In genomic region chr6:47268572-47269187, GRCh38 we compare ENCODE assay signal across 2 cellular contexts.
TF ChIP-seq lines count a peak whose summit lies in the region.

No MANE protein-coding gene starts in this region.

TF ChIP-seq in IMR-90, 13 proteins besides CTCF, POLR2A, EP300 and RAD21:
- TF ChIP-seq MXI1 (IDR thresholded peaks at IDR 0.05; ENCODE audit: borderline replicate concordance, low read depth, low read length) = no peak
- TF ChIP-seq, protein P1, sequence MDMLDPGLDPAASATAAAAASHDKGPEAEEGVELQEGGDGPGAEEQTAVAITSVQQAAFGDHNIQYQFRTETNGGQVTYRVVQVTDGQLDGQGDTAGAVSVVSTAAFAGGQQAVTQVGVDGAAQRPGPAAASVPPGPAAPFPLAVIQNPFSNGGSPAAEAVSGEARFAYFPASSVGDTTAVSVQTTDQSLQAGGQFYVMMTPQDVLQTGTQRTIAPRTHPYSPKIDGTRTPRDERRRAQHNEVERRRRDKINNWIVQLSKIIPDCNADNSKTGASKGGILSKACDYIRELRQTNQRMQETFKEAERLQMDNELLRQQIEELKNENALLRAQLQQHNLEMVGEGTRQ (IDR thresholded peaks at IDR 0.05; ENCODE audit: low read depth, low read length) = no peak
- TF ChIP-seq RCOR1 (IDR thresholded peaks at IDR 0.05; ENCODE audit: insufficient replicate concordance, low read length) = no peak
- no peak for TF ChIP-seq MAZ (IDR thresholded peaks at IDR 0.05; ENCODE audit: borderline replicate concordance, low read depth, low read length)
- no peak for TF ChIP-seq MAFK (IDR thresholded peaks at IDR 0.05; ENCODE audit: low read depth, low read length)
- TF ChIP-seq BHLHE40 (IDR thresholded peaks at IDR 0.05; ENCODE audit: low read depth, low read length) = no peak
- no peak for TF ChIP-seq FOS (IDR thresholded peaks at IDR 0.05; ENCODE audit: low read depth, low read length)
- no peak for TF ChIP-seq NFE2L2 (IDR thresholded peaks at IDR 0.05; ENCODE audit: low read depth, low read length)
- no peak for TF ChIP-seq RFX5 (IDR thresholded peaks at IDR 0.05; ENCODE audit: low read depth, low read length)
- TF ChIP-seq SMC3 (IDR thresholded peaks at IDR 0.05; ENCODE audit: low read depth, low read length) = no peak
- TF ChIP-seq CEBPB (IDR thresholded peaks at IDR 0.05; ENCODE audit: low read depth, low read length) = no peak
- TF ChIP-seq, protein P2, sequence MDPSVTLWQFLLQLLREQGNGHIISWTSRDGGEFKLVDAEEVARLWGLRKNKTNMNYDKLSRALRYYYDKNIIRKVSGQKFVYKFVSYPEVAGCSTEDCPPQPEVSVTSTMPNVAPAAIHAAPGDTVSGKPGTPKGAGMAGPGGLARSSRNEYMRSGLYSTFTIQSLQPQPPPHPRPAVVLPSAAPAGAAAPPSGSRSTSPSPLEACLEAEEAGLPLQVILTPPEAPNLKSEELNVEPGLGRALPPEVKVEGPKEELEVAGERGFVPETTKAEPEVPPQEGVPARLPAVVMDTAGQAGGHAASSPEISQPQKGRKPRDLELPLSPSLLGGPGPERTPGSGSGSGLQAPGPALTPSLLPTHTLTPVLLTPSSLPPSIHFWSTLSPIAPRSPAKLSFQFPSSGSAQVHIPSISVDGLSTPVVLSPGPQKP (IDR thresholded peaks at IDR 0.05; ENCODE audit: borderline replicate concordance, low read depth, low read length) = no peak
- TF ChIP-seq CHD1 (IDR thresholded peaks at IDR 0.05; ENCODE audit: low read depth, low read length) = no peak

TF ChIP-seq in HepG2, 621 proteins besides CTCF, POLR2A, EP300 and RAD21:
- TF ChIP-seq FOXA3 (CRISPR knock-in tag; IDR thresholded peaks at IDR 0.05) (peak; percentile 26; the same call in 1 of the 2 replicates), ZNF326 (CRISPR knock-in tag; IDR thresholded peaks at IDR 0.05; ENCODE audit: borderline replicate concordance) (no peak), XRCC5 (optimal IDR thresholded peaks at IDR 0.05; ENCODE audit: low read length) (no peak), RBM22 (optimal IDR thresholded peaks at IDR 0.05; ENCODE audit: low read length) (peak; percentile 63), ZNF276 (CRISPR knock-in tag; IDR thresholded peaks at IDR 0.05; ENCODE audit: low read depth) (no peak), ZNF646 (CRISPR knock-in tag; IDR thresholded peaks at IDR 0.05) (0 out of 2 replicates have a peak, but pooled peaks have one; percentile 35), AFF4 (CRISPR knock-in tag; IDR thresholded peaks at IDR 0.05) (no peak), FOXP1 (IDR thresholded peaks at IDR 0.05) (no peak), FOXP1 (CRISPR knock-in tag; IDR thresholded peaks at IDR 0.05) (peak; percentile 66)
